Comparison of ENCODE assay signal across 8 cellular contexts in genomic region chr6:143677577-143677890, GRCh38. TPM values are rescaled to one million over a fixed set of nuclear protein-coding genes. Genes with fewer than 3 reads are reported as not detected.
DNase-seq lines count a peak whose midpoint lies in the region; ATAC-seq and TF ChIP-seq lines count a peak whose summit lies in the region.

No MANE protein-coding gene starts in this region.

- H3K27ac ChIP-seq in brain microvascular endothelial cell (no peak overlapping the region), thymus (ENCODE audit: low read depth) (no peak overlapping the region)

- peak overlapping the region; percentile 69 for H3K4me3 Mint-ChIP-seq in activated CD8-positive, alpha-beta memory T cell treated with anti-CD3 and anti-CD28 coated beads, Interleukin-2, amount 10 ng/mL, durations not matched to agents 7 days and 5 days
- peak overlapping the region; percentile 44 for H3K4me3 Mint-ChIP-seq in memory B cell

- 5% methylated on average over 9 of the region's 9 CpGs for WGBS in thymus

- DNase-seq in activated CD8-positive, alpha-beta memory T cell treated with anti-CD3 and anti-CD28 coated beads, Interleukin-2, amount 10 ng/mL, durations not matched to agents 7 days and 5 days = no peak
- DNase-seq in activated CD8-positive, alpha-beta memory T cell treated with anti-CD3 and anti-CD28 coated beads for 24 hours = no peak
- DNase-seq in brain microvascular endothelial cell = no peak
- no peak for DNase-seq in memory B cell (ENCODE audit: low spot score in 2 of 2)
- no peak for DNase-seq in posterior vena cava (ENCODE audit: low spot score)

- intact Hi-C loops in posterior vena cava (cut with DNase I) = loop anchor here in 1 of 2 donors (10.0 kb wide), 1 partner anchor 93 kb away; no protein-coding TSS in a partner anchor

- H3K36me3 Mint-ChIP-seq in activated CD8-positive, alpha-beta memory T cell treated with anti-CD3 and anti-CD28 coated beads, Interleukin-2, amount 10 ng/mL, durations not matched to agents 7 days and 5 days = peaks cover 4% of the 10 kb centered on the region
- peaks cover 5% of the 10 kb centered on the region for H3K36me3 Mint-ChIP-seq in memory B cell

- peaks cover 49% of the 10 kb centered on the region for H3K27me3 Mint-ChIP-seq in activated CD8-positive, alpha-beta memory T cell treated with anti-CD3 and anti-CD28 coated beads, Interleukin-2, amount 10 ng/mL, durations not matched to agents 7 days and 5 days
- H3K27me3 Mint-ChIP-seq in memory B cell = peaks cover 7% of the 10 kb centered on the region

- no peaks in the 10 kb centered on the region for H3K27me3 ChIP-seq in brain microvascular endothelial cell (replicated peaks)
- peaks cover 9% of the 10 kb centered on the region for H3K27me3 ChIP-seq in thymus (ENCODE audit: control insufficient read depth, insufficient read depth)

- no peaks in the 10 kb centered on the region for H3K36me3 ChIP-seq in brain microvascular endothelial cell (replicated peaks)
- H3K36me3 ChIP-seq in thymus (ENCODE audit: control insufficient read depth, insufficient read depth) = no peaks in the 10 kb centered on the region

- no peak for ATAC-seq in activated CD8-positive, alpha-beta memory T cell treated with anti-CD3 and anti-CD28 coated beads, Interleukin-2, amount 10 ng/mL, durations not matched to agents 7 days and 5 days
- no peak for ATAC-seq in memory B cell (ENCODE audit: low read depth)
- ATAC-seq in GM21723 (IDR thresholded peaks at IDR 0.05; ENCODE audit: unreplicated experiment) = no peak
- no peak for ATAC-seq in GM18873 (IDR thresholded peaks at IDR 0.05; ENCODE audit: low FRiP score, unreplicated experiment)

- peaks cover 13% of the 10 kb centered on the region for H3K4me1 Mint-ChIP-seq in activated CD8-positive, alpha-beta memory T cell treated with anti-CD3 and anti-CD28 coated beads, Interleukin-2, amount 10 ng/mL, durations not matched to agents 7 days and 5 days
- peaks cover 4% of the 10 kb centered on the region for H3K4me1 Mint-ChIP-seq in memory B cell

- no peaks in the 10 kb centered on the region for H3K4me1 ChIP-seq in thymus (ENCODE audit: control insufficient read depth, insufficient read depth, low read length)

- no peak overlapping the region for H3K27ac Mint-ChIP-seq in activated CD8-positive, alpha-beta memory T cell treated with anti-CD3 and anti-CD28 coated beads, Interleukin-2, amount 10 ng/mL, durations not matched to agents 7 days and 5 days
- H3K27ac Mint-ChIP-seq in memory B cell = no peak overlapping the region

- peak overlapping the region; percentile 68 for H3K4me3 ChIP-seq in brain microvascular endothelial cell (ENCODE audit: low read depth, low read length)
- peak overlapping the region; percentile 73 for H3K4me3 ChIP-seq in thymus (ENCODE audit: low read length)

- CTCF ChIA-PET in activated CD8-positive, alpha-beta memory T cell treated with anti-CD3 and anti-CD28 coated beads, Interleukin-2, amount 10 ng/mL, durations not matched to agents 7 days and 5 days (lab: Charles Lee) = no interaction called here

- no peaks in the 10 kb centered on the region for H3K9me3 ChIP-seq in thymus (ENCODE audit: control insufficient read depth)

- in situ Hi-C loops in brain microvascular endothelial cell (cut with HindIII; ENCODE audit: low pct_ligation_motif_present, low sequenced_read_pairs) = no loop called here

- H3K9me3 Mint-ChIP-seq in activated CD8-positive, alpha-beta memory T cell treated with anti-CD3 and anti-CD28 coated beads, Interleukin-2, amount 10 ng/mL, durations not matched to agents 7 days and 5 days (ENCODE audit: low read depth) = no peaks in the 10 kb centered on the region
- H3K9me3 Mint-ChIP-seq in memory B cell = peaks cover 3% of the 10 kb centered on the region

- TF ChIP-seq CTCF in brain microvascular endothelial cell (IDR thresholded peaks at IDR 0.05; ENCODE audit: low read depth, low read length, missing control alignments) = no peak

RNA-seq across cellular contexts. Expression of gene PHACTR2, which starts 0.2 kb away (rescaled TPM):
- 10 to 100 TPM; 24.2 to 28.0 TPM for total RNA-seq in activated CD8-positive, alpha-beta memory T cell treated with anti-CD3 and anti-CD28 coated beads, Interleukin-2, amount 10 ng/mL, durations not matched to agents 7 days and 5 days
- polyA plus RNA-seq in thymus = 5.5 TPM
- 10 to 100 TPM; 53.8 to 72.6 TPM for total RNA-seq in posterior vena cava
